ENCODE assay signal across 1 cellular context in the genomic region with DNA sequence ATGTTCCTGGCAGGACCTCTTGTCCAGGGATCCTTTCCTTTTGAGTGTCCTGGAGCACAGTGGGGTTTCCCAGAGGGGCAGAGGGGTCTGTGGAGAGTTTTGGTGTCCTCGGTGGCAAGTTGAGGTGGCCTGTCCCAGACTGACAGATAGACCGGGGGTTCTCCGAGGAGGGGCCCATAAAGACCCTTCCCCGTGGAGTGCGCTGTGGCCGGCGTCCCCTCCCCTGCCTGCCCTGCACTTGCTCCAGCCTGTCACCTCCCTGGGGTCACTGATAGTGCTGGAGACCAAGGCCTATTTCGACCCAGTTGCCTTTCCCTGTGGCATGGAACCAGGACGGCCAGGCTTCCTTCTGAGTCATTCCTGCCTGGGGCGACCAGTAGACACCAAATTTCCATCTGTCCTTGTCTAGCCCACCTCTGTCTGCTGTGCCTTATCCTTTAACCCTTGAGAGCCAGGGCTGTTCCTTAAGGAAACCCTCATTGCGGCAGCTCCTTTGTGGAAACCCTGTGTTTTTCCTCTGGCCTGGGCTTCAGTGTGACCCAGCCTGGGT.
TF ChIP-seq lines count a peak whose summit lies in the region.

No MANE protein-coding gene starts in this region.

TF ChIP-seq in WTC11, 78 proteins besides CTCF, POLR2A, EP300 and RAD21:
- TF ChIP-seq, protein P1, sequence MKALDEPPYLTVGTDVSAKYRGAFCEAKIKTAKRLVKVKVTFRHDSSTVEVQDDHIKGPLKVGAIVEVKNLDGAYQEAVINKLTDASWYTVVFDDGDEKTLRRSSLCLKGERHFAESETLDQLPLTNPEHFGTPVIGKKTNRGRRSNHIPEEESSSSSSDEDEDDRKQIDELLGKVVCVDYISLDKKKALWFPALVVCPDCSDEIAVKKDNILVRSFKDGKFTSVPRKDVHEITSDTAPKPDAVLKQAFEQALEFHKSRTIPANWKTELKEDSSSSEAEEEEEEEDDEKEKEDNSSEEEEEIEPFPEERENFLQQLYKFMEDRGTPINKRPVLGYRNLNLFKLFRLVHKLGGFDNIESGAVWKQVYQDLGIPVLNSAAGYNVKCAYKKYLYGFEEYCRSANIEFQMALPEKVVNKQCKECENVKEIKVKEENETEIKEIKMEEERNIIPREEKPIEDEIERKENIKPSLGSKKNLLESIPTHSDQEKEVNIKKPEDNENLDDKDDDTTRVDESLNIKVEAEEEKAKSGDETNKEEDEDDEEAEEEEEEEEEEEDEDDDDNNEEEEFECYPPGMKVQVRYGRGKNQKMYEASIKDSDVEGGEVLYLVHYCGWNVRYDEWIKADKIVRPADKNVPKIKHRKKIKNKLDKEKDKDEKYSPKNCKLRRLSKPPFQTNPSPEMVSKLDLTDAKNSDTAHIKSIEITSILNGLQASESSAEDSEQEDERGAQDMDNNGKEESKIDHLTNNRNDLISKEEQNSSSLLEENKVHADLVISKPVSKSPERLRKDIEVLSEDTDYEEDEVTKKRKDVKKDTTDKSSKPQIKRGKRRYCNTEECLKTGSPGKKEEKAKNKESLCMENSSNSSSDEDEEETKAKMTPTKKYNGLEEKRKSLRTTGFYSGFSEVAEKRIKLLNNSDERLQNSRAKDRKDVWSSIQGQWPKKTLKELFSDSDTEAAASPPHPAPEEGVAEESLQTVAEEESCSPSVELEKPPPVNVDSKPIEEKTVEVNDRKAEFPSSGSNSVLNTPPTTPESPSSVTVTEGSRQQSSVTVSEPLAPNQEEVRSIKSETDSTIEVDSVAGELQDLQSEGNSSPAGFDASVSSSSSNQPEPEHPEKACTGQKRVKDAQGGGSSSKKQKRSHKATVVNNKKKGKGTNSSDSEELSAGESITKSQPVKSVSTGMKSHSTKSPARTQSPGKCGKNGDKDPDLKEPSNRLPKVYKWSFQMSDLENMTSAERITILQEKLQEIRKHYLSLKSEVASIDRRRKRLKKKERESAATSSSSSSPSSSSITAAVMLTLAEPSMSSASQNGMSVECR (CRISPR knock-in tag; IDR thresholded peaks at IDR 0.05; ENCODE audit: borderline replicate concordance): no peak
- TF ChIP-seq, protein P2, sequence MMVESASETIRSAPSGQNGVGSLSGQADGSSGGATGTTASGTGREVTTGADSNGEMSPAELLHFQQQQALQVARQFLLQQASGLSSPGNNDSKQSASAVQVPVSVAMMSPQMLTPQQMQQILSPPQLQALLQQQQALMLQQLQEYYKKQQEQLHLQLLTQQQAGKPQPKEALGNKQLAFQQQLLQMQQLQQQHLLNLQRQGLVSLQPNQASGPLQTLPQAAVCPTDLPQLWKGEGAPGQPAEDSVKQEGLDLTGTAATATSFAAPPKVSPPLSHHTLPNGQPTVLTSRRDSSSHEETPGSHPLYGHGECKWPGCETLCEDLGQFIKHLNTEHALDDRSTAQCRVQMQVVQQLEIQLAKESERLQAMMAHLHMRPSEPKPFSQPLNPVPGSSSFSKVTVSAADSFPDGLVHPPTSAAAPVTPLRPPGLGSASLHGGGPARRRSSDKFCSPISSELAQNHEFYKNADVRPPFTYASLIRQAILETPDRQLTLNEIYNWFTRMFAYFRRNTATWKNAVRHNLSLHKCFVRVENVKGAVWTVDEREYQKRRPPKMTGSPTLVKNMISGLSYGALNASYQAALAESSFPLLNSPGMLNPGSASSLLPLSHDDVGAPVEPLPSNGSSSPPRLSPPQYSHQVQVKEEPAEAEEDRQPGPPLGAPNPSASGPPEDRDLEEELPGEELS (CRISPR knock-in tag; IDR thresholded peaks at IDR 0.05): no peak
- TF ChIP-seq ZBTB21 (CRISPR knock-in tag; IDR thresholded peaks at IDR 0.05; ENCODE audit: borderline replicate concordance) (no peak), ATF3 (CRISPR knock-in tag; conservative IDR thresholded peaks at IDR 0.05) (no peak), CREB1 (CRISPR knock-in tag; IDR thresholded peaks at IDR 0.05) (no peak), RORB (CRISPR knock-in tag; IDR thresholded peaks at IDR 0.05) (no peak), AR (CRISPR knock-in tag; IDR thresholded peaks at IDR 0.05) (no peak)
- TF ChIP-seq, protein P3, sequence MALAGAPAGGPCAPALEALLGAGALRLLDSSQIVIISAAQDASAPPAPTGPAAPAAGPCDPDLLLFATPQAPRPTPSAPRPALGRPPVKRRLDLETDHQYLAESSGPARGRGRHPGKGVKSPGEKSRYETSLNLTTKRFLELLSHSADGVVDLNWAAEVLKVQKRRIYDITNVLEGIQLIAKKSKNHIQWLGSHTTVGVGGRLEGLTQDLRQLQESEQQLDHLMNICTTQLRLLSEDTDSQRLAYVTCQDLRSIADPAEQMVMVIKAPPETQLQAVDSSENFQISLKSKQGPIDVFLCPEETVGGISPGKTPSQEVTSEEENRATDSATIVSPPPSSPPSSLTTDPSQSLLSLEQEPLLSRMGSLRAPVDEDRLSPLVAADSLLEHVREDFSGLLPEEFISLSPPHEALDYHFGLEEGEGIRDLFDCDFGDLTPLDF (CRISPR knock-in tag; IDR thresholded peaks at IDR 0.05): no peak
- TF ChIP-seq, protein P4, sequence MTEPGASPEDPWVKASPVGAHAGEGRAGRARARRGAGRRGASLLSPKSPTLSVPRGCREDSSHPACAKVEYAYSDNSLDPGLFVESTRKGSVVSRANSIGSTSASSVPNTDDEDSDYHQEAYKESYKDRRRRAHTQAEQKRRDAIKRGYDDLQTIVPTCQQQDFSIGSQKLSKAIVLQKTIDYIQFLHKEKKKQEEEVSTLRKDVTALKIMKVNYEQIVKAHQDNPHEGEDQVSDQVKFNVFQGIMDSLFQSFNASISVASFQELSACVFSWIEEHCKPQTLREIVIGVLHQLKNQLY (CRISPR knock-in tag; IDR thresholded peaks at IDR 0.05): no peak
